Comparison of ENCODE assay signal across 16 cellular contexts in the genomic region with DNA sequence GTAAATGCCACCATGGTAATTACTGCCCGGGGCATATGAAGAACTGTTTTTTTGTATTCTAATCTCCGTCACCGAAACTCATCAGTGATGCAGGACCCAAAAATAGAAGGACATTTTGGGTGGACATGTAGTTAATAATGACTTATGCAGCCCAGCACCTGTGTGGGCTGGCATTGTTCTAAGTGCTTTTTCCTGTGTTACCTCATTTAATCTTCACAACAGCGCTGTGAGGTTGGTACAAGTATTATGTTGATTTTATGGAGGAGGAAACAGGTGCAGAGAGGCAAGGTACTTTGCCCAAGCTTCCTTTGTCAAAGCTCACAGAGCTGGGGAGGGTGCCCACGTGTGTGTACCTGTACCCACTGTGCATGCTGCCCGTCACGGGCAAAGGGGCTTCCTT. TPM values are rescaled to one million over a fixed set of nuclear protein-coding genes. Genes with fewer than 3 reads are reported as not detected.
DNase-seq lines count a peak whose midpoint lies in the region; ATAC-seq and TF ChIP-seq lines count a peak whose summit lies in the region.
"Had no signal": no experiment of that assay in that cellular context is flagged by ENCODE, and none has a peak within 500 bp of the region (broad histone marks: within the 10 kb centered on the region; RNA-seq: fewer than 3 reads in every experiment).

No MANE protein-coding gene starts in this region.

- WGBS in transverse colon (ENCODE audit: low coverage in 1 of 2), 2 donors, result 62 to 75% methylated on average over 2 to 7 of the region's 7 CpGs

- H3K4me1 Mint-ChIP-seq in dendritic cell treated with granulocyte-macrophage colony-stimulating factor and Interleukin-4, amounts not matched to agents 40 ng/mL and 50 ng/mL, for 4 days (ENCODE audit: low read depth), result peaks cover 86% of the 10 kb centered on the region

- H3K4me1 ChIP-seq in transverse colon, result peaks cover 0 to 34% (median 7%) of the 10 kb centered on the region in 4 donors
- H3K4me1 ChIP-seq: gastrocnemius medialis had no signal

- H3K36me3 ChIP-seq in transverse colon, result no peaks in the 10 kb centered on the region
- H3K36me3 ChIP-seq: gastrocnemius medialis, Peyer's patch had no signal

- TF ChIP-seq POLR2A in transverse colon (IDR thresholded peaks at IDR 0.05), result no peak

- no peaks in the 10 kb centered on the region for H3K9me3 ChIP-seq in transverse colon
- H3K9me3 ChIP-seq: gastrocnemius medialis, Peyer's patch had no signal

- DNase-seq in NCI-H2081 (lab: John Stamatoyannopoulos, UW) (peak; percentile 88 to 98), transverse colon (no peak), T1000 (lab: John Stamatoyannopoulos, UW) (no peak)
- DNase-seq: DMS79 treated with DMSO at 0.1 percent for 48 hours, gastrocnemius medialis, GOT3, NCI-H446, Peyer's patch had no signal

- H3K27ac Mint-ChIP-seq in dendritic cell treated with granulocyte-macrophage colony-stimulating factor and Interleukin-4, amounts not matched to agents 40 ng/mL and 50 ng/mL, for 4 days, result peak overlapping the region; percentile 88
- H3K27ac Mint-ChIP-seq: activated T-helper 2 cell treated with anti-CD3 and anti-CD28 coated beads, Interferon-gamma antibody, Interleukin-2, Interleukin-4, amounts not matched to agents 10 μg/mL and 5 μg/mL and 100 μg/mL, durations not matched to agents 14 hours and 24 hours and 36 hours; natural killer cell treated with Interleukin-12 subunit alpha and Interleukin-12 subunit beta and Interleukin-15 and Interleukin-18, amount 100 ng/mL, for 72 hours had no signal

- in situ Hi-C loops in transverse colon (cut with MboI; ENCODE audit: low pct_ligation_motif_present in 1 of 4, low pct_unique_long_range_greater_than_20kb in 1 of 4, low sequenced_read_pairs in 3 of 4), result no loop called here

- no peaks in the 10 kb centered on the region for H3K27me3 Mint-ChIP-seq in dendritic cell treated with granulocyte-macrophage colony-stimulating factor and Interleukin-4, amounts not matched to agents 40 ng/mL and 50 ng/mL, for 4 days

- H3K4me3 ChIP-seq in transverse colon, result no peak overlapping the region
- H3K4me3 ChIP-seq: gastrocnemius medialis, lung, Peyer's patch had no signal

- intact Hi-C loops in dendritic cell treated with granulocyte-macrophage colony-stimulating factor and Interleukin-4, amounts not matched to agents 40 ng/mL and 50 ng/mL, for 4 days (cut with micrococcal nuclease), result loop anchor here (5.0 kb wide), 1 partner anchor 46 kb away; no protein-coding TSS in a partner anchor
- intact Hi-C loops in transverse colon (cut with DNase I; ENCODE audit: low total_unique reads), result no loop called here

- no peaks in the 10 kb centered on the region for H3K27me3 ChIP-seq in transverse colon
- H3K27me3 ChIP-seq: gastrocnemius medialis, Peyer's patch had no signal

- H3K36me3 Mint-ChIP-seq in dendritic cell treated with granulocyte-macrophage colony-stimulating factor and Interleukin-4, amounts not matched to agents 40 ng/mL and 50 ng/mL, for 4 days (ENCODE audit: low read depth), result peaks cover 58% of the 10 kb centered on the region
- H3K36me3 Mint-ChIP-seq: natural killer cell treated with Interleukin-12 subunit alpha and Interleukin-12 subunit beta and Interleukin-15 and Interleukin-18, amount 100 ng/mL, for 72 hours had no signal

- no peak for TF ChIP-seq EP300 in transverse colon (IDR thresholded peaks at IDR 0.05; ENCODE audit: low read depth)

- ATAC-seq in GM19463 (IDR thresholded peaks at IDR 0.05; ENCODE audit: unreplicated experiment) (peak; percentile 28), GM18868 (IDR thresholded peaks at IDR 0.05; ENCODE audit: unreplicated experiment) (no peak), GM19324 (IDR thresholded peaks at IDR 0.05; ENCODE audit: low FRiP score, unreplicated experiment) (no peak)
- ATAC-seq: gastrocnemius medialis; natural killer cell treated with Interleukin-12 subunit alpha and Interleukin-12 subunit beta and Interleukin-15 and Interleukin-18, amount 100 ng/mL, for 72 hours had no signal

- H3K4me3 Mint-ChIP-seq in dendritic cell treated with granulocyte-macrophage colony-stimulating factor and Interleukin-4, amounts not matched to agents 40 ng/mL and 50 ng/mL, for 4 days, result no peak overlapping the region
- H3K4me3 Mint-ChIP-seq: natural killer cell treated with Interleukin-12 subunit alpha and Interleukin-12 subunit beta and Interleukin-15 and Interleukin-18, amount 100 ng/mL, for 72 hours had no signal

- H3K27ac ChIP-seq in transverse colon, result peak overlapping the region in 3 of 4 donors; percentile 0 to 71 (median 16)
- H3K27ac ChIP-seq: gastrocnemius medialis, VCaP had no signal

- no peaks in the 10 kb centered on the region for H3K9me3 Mint-ChIP-seq in dendritic cell treated with granulocyte-macrophage colony-stimulating factor and Interleukin-4, amounts not matched to agents 40 ng/mL and 50 ng/mL, for 4 days
- H3K9me3 Mint-ChIP-seq: activated T-helper 2 cell treated with anti-CD3 and anti-CD28 coated beads, Interferon-gamma antibody, Interleukin-2, Interleukin-4, amounts not matched to agents 10 μg/mL and 5 μg/mL and 100 μg/mL, durations not matched to agents 14 hours and 24 hours and 36 hours; natural killer cell treated with Interleukin-12 subunit alpha and Interleukin-12 subunit beta and Interleukin-15 and Interleukin-18, amount 100 ng/mL, for 72 hours had no signal

- no peak for TF ChIP-seq CTCF in transverse colon (IDR thresholded peaks at IDR 0.05)

RNA-seq across cellular contexts. Expression of a gene that starts 58.4 kb away (rescaled TPM):
- total RNA-seq in transverse colon, result 10 to 100 TPM; 14.5 to 28.3 (median 20.7) TPM

Comparison
In these comparisons a context has a peak if more than half of its experiments do, and no peak if none do; other contexts are left out.
1. DNase-seq: peak in NCI-H2081 (2 of 2); none in transverse colon (single experiment) and T1000 (single experiment).